Comparison of ENCODE assay signal across 1 cellular context in the genomic region with DNA sequence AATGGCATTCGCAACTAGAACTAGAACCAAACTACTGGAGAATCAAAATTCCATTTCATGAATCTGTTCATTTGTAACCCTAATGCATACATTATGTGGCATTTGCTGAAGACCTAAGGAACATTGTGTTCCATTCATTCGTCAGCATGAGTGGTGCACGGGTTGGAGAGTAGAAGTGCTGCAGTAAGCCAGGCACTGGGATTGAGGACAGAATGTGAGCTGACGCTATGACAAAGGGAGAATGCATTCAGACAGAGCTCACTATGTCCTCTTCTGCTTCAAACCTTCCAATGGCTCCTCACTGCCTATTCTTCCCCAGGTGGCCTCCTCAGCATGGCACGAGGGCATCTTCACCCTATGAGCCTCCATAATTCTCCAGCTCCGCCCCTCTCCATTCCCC.
TF ChIP-seq lines count a peak whose summit lies in the region.

No MANE protein-coding gene starts in this region.

TF ChIP-seq in HepG2, 621 proteins besides CTCF, POLR2A, EP300 and RAD21:
- TF ChIP-seq TMF1 (CRISPR knock-in tag; IDR thresholded peaks at IDR 0.05; ENCODE audit: low read depth) (no peak), NR2F6 (IDR thresholded peaks at IDR 0.05) (0 out of 2 replicates have a peak, but pooled peaks have one; percentile 2), NR2F6 (CRISPR knock-in tag; IDR thresholded peaks at IDR 0.05) (no peak), ZNF558 (CRISPR knock-in tag; IDR thresholded peaks at IDR 0.05; ENCODE audit: borderline replicate concordance) (no peak), CREM (IDR thresholded peaks at IDR 0.05) (0 out of 2 replicates have a peak, but pooled peaks have one; percentile 4), CREM (CRISPR knock-in tag; IDR thresholded peaks at IDR 0.05) (no peak), JUN (CRISPR knock-in tag; IDR thresholded peaks at IDR 0.05) (no peak), ZNF12 (CRISPR knock-in tag; IDR thresholded peaks at IDR 0.05) (0 out of 2 replicates have a peak, but pooled peaks have one; percentile 10)
TF ChIP-seq in HepG2: peak in this region for 3.
